In genomic region chr16:58652741-58653140, GRCh38 we compare ENCODE assay signal across 14 cellular contexts. TPM values are rescaled to one million over a fixed set of nuclear protein-coding genes. Genes with fewer than 3 reads are reported as not detected.
DNase-seq lines count a peak whose midpoint lies in the region; ATAC-seq and TF ChIP-seq lines count a peak whose summit lies in the region.
"Had no signal": no experiment of that assay in that cellular context is flagged by ENCODE, and none has a peak within 500 bp of the region (broad histone marks: within the 10 kb centered on the region; RNA-seq: fewer than 3 reads in every experiment).

No MANE protein-coding gene starts in this region.

- H3K4me1 ChIP-seq in breast epithelium (no peaks in the 10 kb centered on the region), left ventricle myocardium inferior (peaks cover 3% of the 10 kb centered on the region), smooth muscle cell (ENCODE audit: low read depth) (no peaks in the 10 kb centered on the region), osteoblast (ENCODE audit: insufficient read depth, low read length) (peaks cover 10% of the 10 kb centered on the region)

- TF ChIP-seq POLR2A in breast epithelium (IDR thresholded peaks at IDR 0.05), result no peak

- H3F3A ChIP-seq in smooth muscle cell (ENCODE audit: low read depth), result no peaks in the 10 kb centered on the region

- H2AFZ ChIP-seq in smooth muscle cell (ENCODE audit: low read depth) (peak overlapping the region; percentile 72), osteoblast (ENCODE audit: low read length) (no peak overlapping the region)

- H4K20me1 ChIP-seq in smooth muscle cell (ENCODE audit: low read depth), result no peaks in the 10 kb centered on the region
- H4K20me1 ChIP-seq in osteoblast (ENCODE audit: insufficient read depth, low read length), result no peaks in the 10 kb centered on the region

- DNase-seq in T47D (ENCODE audit: low read depth in 1 of 2, low spot score in 1 of 2), result peak; percentile 16 to 43
- no peak for DNase-seq in breast epithelium (ENCODE audit: low spot score in 2 of 2)
- DNase-seq in astrocyte of the hippocampus (ENCODE audit: low read depth, low spot score), result peak; percentile 51
- no peak for DNase-seq in left ventricle myocardium inferior
- DNase-seq in smooth muscle cell (lab: John Stamatoyannopoulos, UW; ENCODE audit: unreplicated experiment), result no peak
- no peak for DNase-seq in osteoblast (ENCODE audit: insufficient read length, low spot score, missing footprints)
- DNase-seq in NCI-H1048 (lab: John Stamatoyannopoulos, UW), result no peak
- DNase-seq: activated CD8-positive, alpha-beta memory T cell treated with anti-CD3 and anti-CD28 coated beads, Interleukin-2, amount 10 ng/mL, durations not matched to agents 7 days and 5 days; DND-41; effector memory CD4-positive, alpha-beta T cell; NCI-H510A; stimulated activated CD4-positive, alpha-beta T cell treated with anti-CD3 and anti-CD28 coated beads, Interleukin-4, amount 100 ng/mL, for 4 hours; stimulated activated naive CD4-positive, alpha-beta T cell had no signal

- 18% methylated on average over 3 of the region's 3 CpGs for whole genome bisulfite sequencing in smooth muscle cell (ENCODE audit: low lambda C conversion rate)

- H3K9me3 ChIP-seq in breast epithelium, result no peaks in the 10 kb centered on the region
- H3K9me3 ChIP-seq in left ventricle myocardium inferior (replicated peaks), result no peaks in the 10 kb centered on the region
- H3K9me3 ChIP-seq in smooth muscle cell (replicated peaks; ENCODE audit: low read depth), result no peaks in the 10 kb centered on the region
- no peaks in the 10 kb centered on the region for H3K9me3 ChIP-seq in osteoblast (ENCODE audit: low read depth, low read length)

- H3K27ac ChIP-seq in breast epithelium (no peak overlapping the region), left ventricle myocardium inferior (replicated peaks) (no peak overlapping the region), smooth muscle cell (ENCODE audit: low read depth) (no peak overlapping the region), osteoblast (ENCODE audit: low read depth, low read length) (no peak overlapping the region)

- H3K79me2 ChIP-seq in smooth muscle cell (ENCODE audit: low read depth) (no peaks in the 10 kb centered on the region), osteoblast (ENCODE audit: insufficient read depth, low read length) (no peaks in the 10 kb centered on the region)

- ATAC-seq in GM18907 (IDR thresholded peaks at IDR 0.05; ENCODE audit: unreplicated experiment), result no peak
- ATAC-seq: activated CD8-positive, alpha-beta memory T cell treated with anti-CD3 and anti-CD28 coated beads, Interleukin-2, amount 10 ng/mL, durations not matched to agents 7 days and 5 days had no signal

- in situ Hi-C loops in T47D (cut with HindIII; ENCODE audit: low pct_unique_long_range_greater_than_20kb, low sequenced_read_pairs), result no loop called here

- H3K36me3 ChIP-seq in breast epithelium (no peaks in the 10 kb centered on the region), left ventricle myocardium inferior (no peaks in the 10 kb centered on the region), smooth muscle cell (ENCODE audit: low read depth) (no peaks in the 10 kb centered on the region), osteoblast (ENCODE audit: insufficient read depth, low read length) (no peaks in the 10 kb centered on the region)

- intact Hi-C loops in breast epithelium (cut with DNase I; ENCODE audit: low total_unique reads), result no loop called here
- intact Hi-C loops in left ventricle myocardium inferior (cut with micrococcal nuclease), result no loop called here

- no peak overlapping the region for H3K9ac ChIP-seq in smooth muscle cell (ENCODE audit: low read depth)

- H3K27me3 ChIP-seq in breast epithelium (no peaks in the 10 kb centered on the region), left ventricle myocardium inferior (ENCODE audit: low read depth) (no peaks in the 10 kb centered on the region), smooth muscle cell (ENCODE audit: low read depth) (no peaks in the 10 kb centered on the region), osteoblast (ENCODE audit: insufficient read depth, low read length) (no peaks in the 10 kb centered on the region)

- no peak overlapping the region for H3K4me3 ChIP-seq in breast epithelium
- no peak overlapping the region for H3K4me3 ChIP-seq in left ventricle myocardium inferior
- H3K4me3 ChIP-seq in smooth muscle cell, result no peak overlapping the region
- H3K4me3 ChIP-seq in osteoblast (ENCODE audit: insufficient read depth, low read length), result no peak overlapping the region

- no peak overlapping the region for H3K4me2 ChIP-seq in smooth muscle cell
- H3K4me2 ChIP-seq in osteoblast (ENCODE audit: insufficient read depth, low read length), result no peak overlapping the region

- TF ChIP-seq CTCF in breast epithelium (IDR thresholded peaks at IDR 0.05) (no peak), left ventricle myocardium inferior (IDR thresholded peaks at IDR 0.05; ENCODE audit: borderline replicate concordance) (peak; percentile 29), smooth muscle cell (IDR thresholded peaks at IDR 0.05; ENCODE audit: borderline replicate concordance, insufficient read depth, poor library complexity, severe bottlenecking) (no peak), osteoblast (IDR thresholded peaks at IDR 0.05; ENCODE audit: extremely low read depth, low read depth, low read length) (no peak)

RNA-seq across cellular contexts. Expression of gene CNOT1, which starts 23.1 kb away (rescaled TPM):
- total RNA-seq in breast epithelium (100 to 1,000 TPM; 106 to 140 (median 117) TPM), left ventricle myocardium inferior (64.1 TPM), smooth muscle cell (88.4 and 108 TPM in 2 replicates), osteoblast (114 and 122 TPM in 2 replicates)
- polyA plus RNA-seq in smooth muscle cell, result 42.6 and 46.1 TPM in 2 replicates

RNA-seq across cellular contexts. Expression of gene SLC38A7, which starts 31.8 kb away (rescaled TPM):
- total RNA-seq in breast epithelium, result 10 to 100 TPM; 12.7 to 15.4 (median 13.1) TPM
- 31.9 TPM for total RNA-seq in left ventricle myocardium inferior
- total RNA-seq in smooth muscle cell, result 9.8 and 12.3 TPM in 2 replicates
- 15.9 and 22.1 TPM in 2 replicates for polyA plus RNA-seq in smooth muscle cell
- total RNA-seq in osteoblast, result 65.1 and 68.4 TPM in 2 replicates

Comparison
In these comparisons a context has a peak if more than half of its experiments do, and no peak if none do; other contexts are left out.
1. DNase-seq: peak in T47D (2 of 2) and astrocyte of the hippocampus (single experiment); none in breast epithelium (0 of 2), left ventricle myocardium inferior (single experiment), smooth muscle cell (single experiment), osteoblast (single experiment) and NCI-H1048 (single experiment).